21 cellular contexts compared by ENCODE assay signal in the genomic region with DNA sequence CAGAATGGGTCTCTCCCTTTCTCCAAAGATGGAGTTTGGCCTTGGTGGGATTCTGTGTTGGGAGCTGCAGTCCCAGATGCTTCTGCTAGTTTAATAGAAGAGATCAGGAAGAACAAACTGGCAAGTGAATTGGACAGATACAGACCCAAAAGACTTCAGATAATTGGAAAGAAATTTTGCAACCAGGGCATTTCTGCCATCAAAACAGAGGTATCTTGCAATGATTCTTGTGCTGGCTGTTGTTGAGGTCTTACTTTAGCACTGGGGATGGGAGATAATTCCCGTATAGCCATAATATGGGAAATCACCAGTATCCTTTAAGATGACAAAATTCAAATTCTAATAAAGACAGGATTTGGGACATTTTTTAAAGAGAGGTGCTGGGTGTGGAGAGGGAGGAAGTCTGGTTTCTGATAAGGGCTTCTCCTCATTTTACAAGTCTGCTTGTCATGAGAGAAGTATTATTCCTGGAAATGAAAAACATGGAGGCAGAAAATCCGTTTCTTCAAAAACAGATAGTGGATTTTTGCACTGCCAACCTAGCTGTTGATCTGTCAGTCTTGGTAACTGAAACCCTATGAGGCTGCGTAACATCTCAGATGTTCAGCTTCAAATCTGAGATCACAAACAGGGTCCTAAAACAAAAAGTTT.
"Had no signal": no experiment of that assay in that cellular context is flagged by ENCODE, and none has a peak within 500 bp of the region (broad histone marks: within the 10 kb centered on the region; RNA-seq: fewer than 3 reads in every experiment).

No MANE protein-coding gene starts in this region.

- H3K9me3 Mint-ChIP-seq: activated B cell treated with CpG ODN at 0.5 μM for 24 hours; activated CD4-positive, alpha-beta memory T cell treated with anti-CD3 and anti-CD28 coated beads for 36 hours; naive B cell; stimulated activated naive CD8-positive, alpha-beta T cell treated with anti-CD3 and anti-CD28 coated beads, Interleukin-15, Interleukin-2, amounts not matched to agents 100 ng/mL and 50 ng/mL, for 24 hours had no signal

- H3K4me3 ChIP-seq: esophagus muscularis mucosa, upper lobe of right lung had no signal

- H3K4me1 Mint-ChIP-seq: activated B cell treated with CpG ODN at 0.5 μM for 24 hours, naive B cell had no signal

- H3K27ac ChIP-seq: esophagus muscularis mucosa, upper lobe of right lung had no signal

- H3K27ac Mint-ChIP-seq: activated B cell treated with CpG ODN at 0.5 μM for 24 hours; activated CD4-positive, alpha-beta memory T cell treated with anti-CD3 and anti-CD28 coated beads for 36 hours; activated naive CD8-positive, alpha-beta T cell; activated T-helper 1 cell treated with anti-CD3 and anti-CD28 coated beads, Interleukin-12 subunit alpha, Interleukin-12 subunit beta, Interleukin-2, Interleukin-4 antibody, amounts not matched to agents 30 ng/mL and 10 ng/mL and 1 ng/mL, durations not matched to agents 14 hours and 24 hours and 36 hours; naive B cell; stimulated activated naive CD8-positive, alpha-beta T cell treated with anti-CD3 and anti-CD28 coated beads, Interleukin-15, Interleukin-2, amounts not matched to agents 100 ng/mL and 50 ng/mL, for 24 hours had no signal

- H3K9me3 ChIP-seq: esophagus muscularis mucosa, upper lobe of right lung had no signal

- H3K4me3 Mint-ChIP-seq: activated B cell treated with CpG ODN at 0.5 μM for 24 hours; activated CD4-positive, alpha-beta memory T cell treated with anti-CD3 and anti-CD28 coated beads for 36 hours; activated naive CD8-positive, alpha-beta T cell; activated T-helper 1 cell treated with anti-CD3 and anti-CD28 coated beads, Interleukin-12 subunit alpha, Interleukin-12 subunit beta, Interleukin-2, Interleukin-4 antibody, amounts not matched to agents 30 ng/mL and 10 ng/mL and 1 ng/mL, durations not matched to agents 14 hours and 24 hours and 36 hours; stimulated activated naive CD8-positive, alpha-beta T cell treated with anti-CD3 and anti-CD28 coated beads, Interleukin-15, Interleukin-2, amounts not matched to agents 100 ng/mL and 50 ng/mL, for 24 hours had no signal

- H3K36me3 ChIP-seq: esophagus muscularis mucosa had no signal

- FAIRE-seq: endothelial cell of umbilical vein had no signal

- H3K27me3 Mint-ChIP-seq: activated B cell treated with CpG ODN at 0.5 μM for 24 hours; activated CD4-positive, alpha-beta memory T cell treated with anti-CD3 and anti-CD28 coated beads for 36 hours; activated naive CD8-positive, alpha-beta T cell; naive B cell; stimulated activated naive CD8-positive, alpha-beta T cell treated with anti-CD3 and anti-CD28 coated beads, Interleukin-15, Interleukin-2, amounts not matched to agents 100 ng/mL and 50 ng/mL, for 24 hours had no signal

- DNase-seq: activated B cell treated with CpG ODN at 0.5 μM for 24 hours; activated CD4-positive, alpha-beta memory T cell treated with anti-CD3 and anti-CD28 coated beads for 36 hours; activated CD4-positive, alpha-beta T cell treated with anti-CD3 and anti-CD28 coated beads for 4 hours; activated gamma-delta T cell treated with Interleukin-2 at 50 U/mL for 16 hours; activated T-cell treated with anti-CD3 and anti-CD28 coated beads for 4 hours; dermis blood vessel endothelial cell; effector memory CD4-positive, alpha-beta T cell; left colon; mammary epithelial cell; naive B cell; nucleus accumbens; posterior cingulate gyrus; retina; stimulated activated CD4-positive, alpha-beta T cell treated with anti-CD3 and anti-CD28 coated beads, Interleukin-2, amount 100 ng/mL, for 24 hours; SW 1271; upper lobe of right lung had no signal

- H3K36me3 Mint-ChIP-seq: activated CD4-positive, alpha-beta memory T cell treated with anti-CD3 and anti-CD28 coated beads for 36 hours; naive B cell had no signal

- H3K27me3 ChIP-seq: esophagus muscularis mucosa, upper lobe of right lung had no signal
